ENCODE assay signal across 17 cellular contexts in genomic region chr5:34666392-34667080, GRCh38. TPM values are rescaled to one million over a fixed set of nuclear protein-coding genes. Genes with fewer than 3 reads are reported as not detected.
DNase-seq lines count a peak whose midpoint lies in the region; ATAC-seq, FAIRE-seq and TF ChIP-seq lines count a peak whose summit lies in the region.
"Had no signal": no experiment of that assay in that cellular context is flagged by ENCODE, and none has a peak within 500 bp of the region (broad histone marks: within the 10 kb centered on the region; RNA-seq: fewer than 3 reads in every experiment).

No MANE protein-coding gene starts in this region.

- CTCF ChIA-PET in endothelial cell of umbilical vein (lab: Charles Lee), result interaction anchor here (0.5 kb wide), 1 partner anchor 60 kb away, joined by 3 read pairs; no protein-coding TSS in a partner anchor
- CTCF ChIA-PET in naive thymus-derived CD4-positive, alpha-beta T cell (lab: Charles Lee), result interaction anchor here (0.5 to 0.6 kb wide), 2 partner anchors 178 to 425 kb away, joined by 3 read pairs; no protein-coding TSS in a partner anchor

- H3K4ac ChIP-seq in H9 (ENCODE audit: low read depth, low read length), result no peak overlapping the region
- H3K4ac ChIP-seq in trophoblast cell (ENCODE audit: low read depth, low read length), result peak overlapping the region; percentile 18

- no peak overlapping the region for H3T11ph ChIP-seq in H9 (ENCODE audit: low read length)

- DNase-seq in H9 (no peak), astrocyte (ENCODE audit: low read depth) (no peak), endothelial cell of umbilical vein (ENCODE audit: low read depth, low spot score) (no peak), trophoblast cell (no peak), NCI-H2081 (lab: John Stamatoyannopoulos, UW) (no peak), hypothalamus (lab: John Stamatoyannopoulos, UW) (no peak)
- DNase-seq in naive thymus-derived CD4-positive, alpha-beta T cell, result no peak
- DNase-seq: Caco-2; CD4-positive, CD25-positive, alpha-beta regulatory T cell; DMS153; KG1; NCI-H1436; NCI-H2029; NCI-H524 treated with DMSO at 0.1 percent for 48 hours; SIG-M5 had no signal

- H3K27ac ChIP-seq in H9 (ENCODE audit: insufficient read length, low read depth, low read length) (no peak overlapping the region), astrocyte (ENCODE audit: low read depth, low read length) (peak overlapping the region; percentile 30), endothelial cell of umbilical vein (ENCODE audit: insufficient read depth, low read depth, low read length) (no peak overlapping the region), trophoblast cell (ENCODE audit: low read depth, low read length) (no peak overlapping the region)
- no peak overlapping the region for H3K27ac ChIP-seq in naive thymus-derived CD4-positive, alpha-beta T cell (ENCODE audit: low read depth, low read length)

- no peak overlapping the region for H3K4me3 ChIP-seq in astrocyte (ENCODE audit: insufficient read depth, low read depth, low read length)
- no peak overlapping the region for H3K4me3 ChIP-seq in endothelial cell of umbilical vein (replicated peaks in 1 of 3; ENCODE audit: insufficient read depth in 1 of 3, low read depth in 1 of 3, low read length in 3 of 3)
- no peak overlapping the region for H3K4me3 ChIP-seq in trophoblast cell (ENCODE audit: low read depth, low read length)
- no peak overlapping the region for H3K4me3 ChIP-seq in naive thymus-derived CD4-positive, alpha-beta T cell (ENCODE audit: low read length)

- H3K4me2 ChIP-seq in H9 (ENCODE audit: insufficient read depth, insufficient read length, low read length) (no peak overlapping the region), astrocyte (ENCODE audit: low read length) (no peak overlapping the region), endothelial cell of umbilical vein (ENCODE audit: insufficient read depth, low read length) (no peak overlapping the region), trophoblast cell (ENCODE audit: low read length) (no peak overlapping the region)

- H4K8ac ChIP-seq in H9 (replicated peaks; ENCODE audit: insufficient read length, low read depth, low read length) (no peak overlapping the region), trophoblast cell (ENCODE audit: low read depth, low read length) (no peak overlapping the region)

- dilution Hi-C loops in endothelial cell of umbilical vein (cut with MboI; ENCODE audit: extremely low pct_ligation_motif_present, low sequenced_read_pairs), result no loop called here

- H3K23me2 ChIP-seq in H9 (ENCODE audit: insufficient read length, low read depth, low read length, poor library complexity, severe bottlenecking), result no peaks in the 10 kb centered on the region

- peaks cover 7 to 28% (median 10%) of the 10 kb centered on the region in 3 experiments; a peak in 6 of 7 replicates for H3K36me3 Mint-ChIP-seq in H9 (ENCODE audit: insufficient read depth in 1 of 3, low read depth in 3 of 3)
- H3K36me3 Mint-ChIP-seq in astrocyte (ENCODE audit: low read depth, unreplicated experiment), result peaks cover 33% of the 10 kb centered on the region
- H3K36me3 Mint-ChIP-seq in naive thymus-derived CD4-positive, alpha-beta T cell, result no peaks in the 10 kb centered on the region
- H3K36me3 Mint-ChIP-seq: CD4-positive, CD25-positive, alpha-beta regulatory T cell had no signal

- H3K56ac ChIP-seq in H9 (ENCODE audit: insufficient read length, low read depth, low read length), result no peak overlapping the region

- H2BK15ac ChIP-seq in H9 (ENCODE audit: low read depth, low read length), result no peak overlapping the region

- TF ChIP-seq POLR2A in endothelial cell of umbilical vein (IDR thresholded peaks at IDR 0.05; ENCODE audit: low read depth, low read length), result no peak

- H3K9me3 Mint-ChIP-seq in H9, result no peaks in the 10 kb centered on the region
- no peaks in the 10 kb centered on the region for H3K9me3 Mint-ChIP-seq in astrocyte (ENCODE audit: unreplicated experiment)
- peaks cover 0 to 4% (median 0%) of the 10 kb centered on the region in 11 donors for H3K9me3 Mint-ChIP-seq in naive thymus-derived CD4-positive, alpha-beta T cell

- H3K27me3 Mint-ChIP-seq in H9 (ENCODE audit: low read depth) (no peaks in the 10 kb centered on the region), astrocyte (ENCODE audit: low read depth, unreplicated experiment) (no peaks in the 10 kb centered on the region)
- H3K27me3 Mint-ChIP-seq in naive thymus-derived CD4-positive, alpha-beta T cell, result peaks cover 4 to 12% (median 7%) of the 10 kb centered on the region in 5 donors

- H2AK5ac ChIP-seq in H9 (ENCODE audit: insufficient read length, low read length) (no peak overlapping the region), trophoblast cell (ENCODE audit: low read length) (no peak overlapping the region)

- H3K9ac ChIP-seq in H9 (ENCODE audit: extremely low read depth, insufficient read length, low read length) (no peak overlapping the region), astrocyte (ENCODE audit: low read length) (peak overlapping the region; percentile 14), endothelial cell of umbilical vein (replicated peaks; ENCODE audit: extremely low read depth, insufficient read depth, low read length) (no peak overlapping the region), trophoblast cell (ENCODE audit: low read length) (no peak overlapping the region)

- H3K14ac ChIP-seq in H9 (ENCODE audit: insufficient read depth, low read length) (no peak overlapping the region), trophoblast cell (ENCODE audit: low read length) (no peak overlapping the region)

- ATAC-seq in naive thymus-derived CD4-positive, alpha-beta T cell, result no peak
- no peak for ATAC-seq in GM21619 (IDR thresholded peaks at IDR 0.05; ENCODE audit: unreplicated experiment)

- BruUV-seq in endothelial cell of umbilical vein (replicated peaks; lab: Mats Ljungman, UMichigan), result no TSS peak

- H4K12ac ChIP-seq in trophoblast cell (ENCODE audit: low read depth, low read length), result no peak overlapping the region

- no peaks in the 10 kb centered on the region for H3K9me3 ChIP-seq in H9 (ENCODE audit: control insufficient read depth, low read depth, low read length)
- no peaks in the 10 kb centered on the region for H3K9me3 ChIP-seq in astrocyte (ENCODE audit: insufficient read depth, low read depth, low read length)
- no peaks in the 10 kb centered on the region for H3K9me3 ChIP-seq in endothelial cell of umbilical vein (replicated peaks; ENCODE audit: control insufficient read depth, insufficient read depth, low read length)
- H3K9me3 ChIP-seq in trophoblast cell (ENCODE audit: insufficient read depth, low read depth, low read length), result no peaks in the 10 kb centered on the region
- H3K9me3 ChIP-seq in naive thymus-derived CD4-positive, alpha-beta T cell (ENCODE audit: control insufficient read depth in 2 of 3, low read length in 3 of 3), result no peaks in the 10 kb centered on the region
- H3K9me3 ChIP-seq: Caco-2 had no signal

- H3K4me1 Mint-ChIP-seq in H9, result peaks cover 31 to 39% of the 10 kb centered on the region in 2 experiments
- H3K4me1 Mint-ChIP-seq in astrocyte (ENCODE audit: low read depth, unreplicated experiment), result peaks cover 43% of the 10 kb centered on the region
- H3K4me1 Mint-ChIP-seq in naive thymus-derived CD4-positive, alpha-beta T cell, result no peaks in the 10 kb centered on the region
- H3K4me1 Mint-ChIP-seq: CD4-positive, CD25-positive, alpha-beta regulatory T cell had no signal

- H3K36me3 ChIP-seq in astrocyte (ENCODE audit: insufficient read depth, low read length) (peaks cover 26% of the 10 kb centered on the region), endothelial cell of umbilical vein (ENCODE audit: control insufficient read depth in 2 of 2, extremely low read depth in 1 of 2, insufficient read depth in 2 of 2, low read length in 2 of 2) (peaks cover 10 to 14% of the 10 kb centered on the region in 2 experiments), trophoblast cell (ENCODE audit: control insufficient read depth in 1 of 2, insufficient read depth in 2 of 2, low read length in 2 of 2) (peaks cover 11% of the 10 kb centered on the region in 2 experiments)
- H3K36me3 ChIP-seq in naive thymus-derived CD4-positive, alpha-beta T cell (ENCODE audit: control insufficient read depth in 2 of 3, insufficient read depth in 3 of 3, low read length in 3 of 3), result no peaks in the 10 kb centered on the region

- H3K18ac ChIP-seq in H9 (ENCODE audit: insufficient read length, low read depth, low read length) (no peak overlapping the region), trophoblast cell (ENCODE audit: low read length) (no peak overlapping the region)

- no peak for FAIRE-seq in astrocyte (lab: Jason Lieb, UNC)
- no peak for FAIRE-seq in endothelial cell of umbilical vein (lab: Jason Lieb, UNC)
- FAIRE-seq: GM19239 had no signal

- H3K4me1 ChIP-seq in H9 (ENCODE audit: insufficient read depth, low read length) (peaks cover 4% of the 10 kb centered on the region; the same call in 1 of the 2 replicates), astrocyte (ENCODE audit: insufficient read depth, low read length) (peaks cover 26% of the 10 kb centered on the region), endothelial cell of umbilical vein (ENCODE audit: control insufficient read depth, extremely low read depth, insufficient read depth, low read length) (peaks cover 23% of the 10 kb centered on the region), trophoblast cell (ENCODE audit: control insufficient read depth in 1 of 2, insufficient read depth in 2 of 2, low read length in 2 of 2) (peaks cover 9 to 13% of the 10 kb centered on the region in 2 experiments)
- H3K4me1 ChIP-seq in naive thymus-derived CD4-positive, alpha-beta T cell (ENCODE audit: control insufficient read depth in 2 of 2, insufficient read depth in 2 of 2, low read length in 2 of 2), result no peaks in the 10 kb centered on the region
- H3K4me1 ChIP-seq: Caco-2 had no signal

- POLR2A ChIA-PET in endothelial cell of umbilical vein (lab: Charles Lee), result no interaction called here
- POLR2A ChIA-PET in naive thymus-derived CD4-positive, alpha-beta T cell (lab: Charles Lee), result no interaction called here

- intact Hi-C loops in endothelial cell of umbilical vein (cut with micrococcal nuclease), result no loop called here
- intact Hi-C loops in naive thymus-derived CD4-positive, alpha-beta T cell (cut with micrococcal nuclease), result no loop called here

- H4K20me1 ChIP-seq in H9 (ENCODE audit: control insufficient read depth, insufficient read depth, insufficient read length) (no peaks in the 10 kb centered on the region), astrocyte (ENCODE audit: insufficient read depth, low read length) (peaks cover 59% of the 10 kb centered on the region), endothelial cell of umbilical vein (replicated peaks; ENCODE audit: control insufficient read depth, extremely low read depth, insufficient read depth, low read length) (peaks cover 7% of the 10 kb centered on the region)

- H2BK12ac ChIP-seq in H9 (ENCODE audit: insufficient read length, low read depth, low read length) (no peak overlapping the region), trophoblast cell (ENCODE audit: low read length) (no peak overlapping the region)

- H3K79me2 ChIP-seq in H9 (ENCODE audit: insufficient read depth, low read length) (peaks cover 70% of the 10 kb centered on the region), astrocyte (ENCODE audit: insufficient read depth, low read length) (peaks cover 98% of the 10 kb centered on the region), endothelial cell of umbilical vein (ENCODE audit: control insufficient read depth, insufficient read depth, low read length) (peaks cover 98% of the 10 kb centered on the region), trophoblast cell (ENCODE audit: control insufficient read depth, insufficient read depth, low read length, poor library complexity) (peaks cover 14% of the 10 kb centered on the region)

- peaks cover 2% of the 10 kb centered on the region; the same call in 1 of the 2 replicates for H3K27me3 ChIP-seq in H9 (ENCODE audit: insufficient read depth, low read length)
- H3K27me3 ChIP-seq in astrocyte (ENCODE audit: insufficient read depth, low read length), result no peaks in the 10 kb centered on the region
- no peaks in the 10 kb centered on the region for H3K27me3 ChIP-seq in endothelial cell of umbilical vein (ENCODE audit: control insufficient read depth in 2 of 2, insufficient read depth in 2 of 2, low read length in 2 of 2)
- H3K27me3 ChIP-seq in trophoblast cell (ENCODE audit: insufficient read depth, low read length), result no peaks in the 10 kb centered on the region
- no peaks in the 10 kb centered on the region for H3K27me3 ChIP-seq in naive thymus-derived CD4-positive, alpha-beta T cell (ENCODE audit: control insufficient read depth in 2 of 2, insufficient read depth in 2 of 2, low read length in 2 of 2)

- H2BK5ac ChIP-seq in H9 (ENCODE audit: insufficient read length, low read length), result no peak overlapping the region
- no peak overlapping the region for H2BK5ac ChIP-seq in trophoblast cell (ENCODE audit: low read depth, low read length, poor library complexity)

- H2BK20ac ChIP-seq in H9 (ENCODE audit: low read depth, low read length, poor library complexity, severe bottlenecking), result no peak overlapping the region

- H3K4me3 Mint-ChIP-seq in H9 (no peak overlapping the region), astrocyte (ENCODE audit: unreplicated experiment) (no peak overlapping the region)
- no peak overlapping the region for H3K4me3 Mint-ChIP-seq in naive thymus-derived CD4-positive, alpha-beta T cell
- H3K4me3 Mint-ChIP-seq: CD4-positive, CD25-positive, alpha-beta regulatory T cell had no signal

- H3K23ac ChIP-seq in H9 (ENCODE audit: insufficient read length, low read depth, low read length) (peak overlapping the region; percentile 55), trophoblast cell (ENCODE audit: low read length) (no peak overlapping the region)

- H2BK120ac ChIP-seq in H9 (ENCODE audit: low read depth, low read length, poor library complexity, severe bottlenecking) (no peak overlapping the region), trophoblast cell (ENCODE audit: insufficient read depth, low read length, poor library complexity) (no peak overlapping the region)

- H3K9me1 ChIP-seq in endothelial cell of umbilical vein (replicated peaks; ENCODE audit: control insufficient read depth, extremely low read depth, insufficient read depth, low read length), result no peaks in the 10 kb centered on the region

- no peak overlapping the region for H2AFZ ChIP-seq in H9 (ENCODE audit: low read length)
- H2AFZ ChIP-seq in astrocyte (ENCODE audit: low read depth, low read length), result no peak overlapping the region
- H2AFZ ChIP-seq in endothelial cell of umbilical vein (ENCODE audit: low read depth, low read length), result no peak overlapping the region
- H2AFZ ChIP-seq in trophoblast cell (ENCODE audit: insufficient read depth, low read length, poor library complexity), result no peak overlapping the region

- H3K79me1 ChIP-seq in H9 (ENCODE audit: insufficient read depth, low read depth, low read length, poor library complexity, severe bottlenecking) (peaks cover 4% of the 10 kb centered on the region), trophoblast cell (ENCODE audit: low read length) (no peaks in the 10 kb centered on the region)

- H4K91ac ChIP-seq in H9 (ENCODE audit: insufficient read length, low read depth, low read length) (no peak overlapping the region), trophoblast cell (ENCODE audit: low read depth, low read length) (no peak overlapping the region)

- H3K27ac Mint-ChIP-seq in H9, result peak overlapping the region; percentile 59 to 89 (median 78); a peak in 5 of 7 replicates
- peak overlapping the region; percentile 47 for H3K27ac Mint-ChIP-seq in astrocyte (ENCODE audit: unreplicated experiment)
- no peak overlapping the region for H3K27ac Mint-ChIP-seq in naive thymus-derived CD4-positive, alpha-beta T cell
- H3K27ac Mint-ChIP-seq: CD4-positive, CD25-positive, alpha-beta regulatory T cell had no signal

- TF ChIP-seq CTCF in H9 (conservative IDR thresholded peaks at IDR 0.05) (no peak), astrocyte (IDR thresholded peaks at IDR 0.05; ENCODE audit: insufficient read depth, low read depth, low read length) (no peak), endothelial cell of umbilical vein (IDR thresholded peaks at IDR 0.05; ENCODE audit: extremely low read depth in 1 of 2, insufficient read depth in 1 of 2, low read depth in 1 of 2, low read length in 2 of 2) (no peak)

- H4K5ac ChIP-seq in H9 (ENCODE audit: insufficient read length, low read depth, low read length), result no peak overlapping the region

- WGBS in H9 (ENCODE audit: extremely low coverage, insufficient read length, low lambda C conversion rate), result no CpG with 5 or more reads among the region's 8 CpGs
- no CpG with 5 or more reads among the region's 8 CpGs for WGBS in trophoblast cell (ENCODE audit: extremely low coverage, insufficient coverage, insufficient read length)

RNA-seq across cellular contexts. Expression of gene RAI14, which starts 10.4 kb away (rescaled TPM):
- total RNA-seq in H9 (2021), result 118 and 127 TPM in 2 replicates
- total RNA-seq in astrocyte, result 307 and 315 TPM in 2 replicates
- 369 and 390 TPM in 2 replicates for total RNA-seq in endothelial cell of umbilical vein
- 113 and 114 TPM in 2 replicates for polyA plus RNA-seq in endothelial cell of umbilical vein
- 130 and 164 TPM in 2 replicates for polyA plus RNA-seq in endothelial cell of umbilical vein (2011; cell fraction: cytosol; rRNA removed)
- polyA plus RNA-seq in endothelial cell of umbilical vein (2011; cell fraction: nucleus; rRNA removed), result 204 and 223 TPM in 2 replicates
- polyA plus RNA-seq in endothelial cell of umbilical vein (2012), result 239 and 249 TPM in 2 replicates
- polyA minus RNA-seq in endothelial cell of umbilical vein, result 582 and 866 TPM in 2 replicates
- polyA minus RNA-seq in endothelial cell of umbilical vein (2011; cell fraction: cytosol; rRNA and poly(A)+ RNA removed), result 2.6 TPM
- polyA minus RNA-seq in endothelial cell of umbilical vein (2011; cell fraction: nucleus; rRNA and poly(A)+ RNA removed), result 148 and 149 TPM in 2 replicates
- 251 and 256 TPM in 2 replicates for polyA plus RNA-seq in trophoblast cell (2013)
- under 1 TPM in 3 of 5 experiments, not detected in 2; 0.32 to 0.98 (median 0.89) TPM for total RNA-seq in naive thymus-derived CD4-positive, alpha-beta T cell
- not detected for polyA plus RNA-seq in naive thymus-derived CD4-positive, alpha-beta T cell
- polyA plus RNA-seq: CD4-positive, CD25-positive, alpha-beta regulatory T cell had no signal

Comparison
In these comparisons a context has a peak if more than half of its experiments do, and no peak if none do; other contexts are left out.
1. H3K27ac Mint-ChIP-seq: peak in H9 (3 of 3) and astrocyte (single experiment); none in naive thymus-derived CD4-positive, alpha-beta T cell (0 of 9).
2. RNA of gene RAI14, which starts 10.4 kb away (total RNA-seq): 369 to 390 TPM in endothelial cell of umbilical vein, 307 to 315 TPM in astrocyte and 118 to 127 TPM in H9; 0.32 to 0.98 TPM in naive thymus-derived CD4-positive, alpha-beta T cell; every median in the first group is over 10 times any median in the second.